Comparison of ENCODE assay signal across 1 cellular context in genomic region chr1:7632681-7633080, GRCh38.
TF ChIP-seq lines count a peak whose summit lies in the region.

No MANE protein-coding gene starts in this region.

TF ChIP-seq in GM23338, 12 proteins besides CTCF, POLR2A, EP300 and RAD21 (continued from another document):
- TF ChIP-seq ZNF462 (CRISPR knock-in tag; IDR thresholded peaks at IDR 0.05) (no peak), ZNF331 (CRISPR knock-in tag; IDR thresholded peaks at IDR 0.05; ENCODE audit: low read depth) (no peak), REST (IDR thresholded peaks at IDR 0.05; ENCODE audit: unreplicated experiment) (no peak), ETS1 (IDR thresholded peaks at IDR 0.05) (no peak), CREB1 (CRISPR knock-in tag; IDR thresholded peaks at IDR 0.05; ENCODE audit: low read depth) (no peak), EZH2 (IDR thresholded peaks at IDR 0.05; ENCODE audit: low read depth, unreplicated experiment) (no peak)
